ENCODE assay signal across 1 cellular context in genomic region chr18:23134780-23135678, GRCh38.
TF ChIP-seq lines count a peak whose summit lies in the region.

Gene CABLES1 (plus strand): TSS chr18:23135485. CDS start chr18:23135763, 278 bp downstream.

TF ChIP-seq in HEK293, 187 proteins besides CTCF, POLR2A, EP300 and RAD21 (continued from another document and continues in another):
- TF ChIP-seq PRDM6 (tag by site-specific recombination; IDR thresholded peaks at IDR 0.05): no peak
- TF ChIP-seq ZNF146 (tag by site-specific recombination; IDR thresholded peaks at IDR 0.05): 0 out of 2 replicates have a peak, but pooled peaks have one; percentile 13
- no peak for TF ChIP-seq ZNF132 (tag by site-specific recombination; IDR thresholded peaks at IDR 0.05; ENCODE audit: borderline replicate concordance)
- TF ChIP-seq ZNF692 (tag by site-specific recombination; IDR thresholded peaks at IDR 0.05): peak; percentile 64
- no peak for TF ChIP-seq ZNF274 (IDR thresholded peaks at IDR 0.05; ENCODE audit: low read length)
- no peak for TF ChIP-seq ZNF274 (tag by site-specific recombination; IDR thresholded peaks at IDR 0.05; ENCODE audit: borderline replicate concordance)
- peak; percentile 91 for TF ChIP-seq ZBTB8A (tag by site-specific recombination; IDR thresholded peaks at IDR 0.05)
- no peak for TF ChIP-seq RBAK (tag by site-specific recombination; IDR thresholded peaks at IDR 0.05)
- TF ChIP-seq KLF17 (tag by site-specific recombination; IDR thresholded peaks at IDR 0.05): peak; percentile 53
- no peak for TF ChIP-seq PRDM2 (tag by site-specific recombination; IDR thresholded peaks at IDR 0.05; ENCODE audit: borderline replicate concordance)
- TF ChIP-seq ZSCAN30 (tag by site-specific recombination; IDR thresholded peaks at IDR 0.05): peak; percentile 99
- no peak for TF ChIP-seq ELK4 (IDR thresholded peaks at IDR 0.05; ENCODE audit: borderline replicate concordance, low read depth, low read length)
- TF ChIP-seq ZNF768 (tag by site-specific recombination; IDR thresholded peaks at IDR 0.05): no peak
- TF ChIP-seq ZSCAN16 (tag by site-specific recombination; IDR thresholded peaks at IDR 0.05): 0 out of 2 replicates have a peak, but pooled peaks have one; percentile 14
- TF ChIP-seq PATZ1 (tag by site-specific recombination; IDR thresholded peaks at IDR 0.05): peak; percentile 79
- TF ChIP-seq ZNF239 (tag by site-specific recombination; IDR thresholded peaks at IDR 0.05): no peak
- peak; percentile 39 for TF ChIP-seq FEZF1 (tag by site-specific recombination; IDR thresholded peaks at IDR 0.05)
- no peak for TF ChIP-seq ZSCAN23 (tag by site-specific recombination; IDR thresholded peaks at IDR 0.05)
- TF ChIP-seq ZNF2 (tag by site-specific recombination; IDR thresholded peaks at IDR 0.05): peak; percentile 65; the same call in 1 of the 2 replicates
- peak; percentile 98 for TF ChIP-seq GLIS1 (tag by site-specific recombination; IDR thresholded peaks at IDR 0.05)
- TF ChIP-seq ZNF416 (tag by site-specific recombination; IDR thresholded peaks at IDR 0.05): no peak
- no peak for TF ChIP-seq HOXC10 (CRISPR knock-in tag; IDR thresholded peaks at IDR 0.05)
- TF ChIP-seq GFI1B (tag by site-specific recombination; IDR thresholded peaks at IDR 0.05): no peak
- TF ChIP-seq BCL11B (tag by site-specific recombination; IDR thresholded peaks at IDR 0.05; ENCODE audit: low read depth): peak; percentile 58; the same call in 1 of the 2 replicates
- no peak for TF ChIP-seq ZNF19 (tag by site-specific recombination; IDR thresholded peaks at IDR 0.05; ENCODE audit: low read depth)
- TF ChIP-seq SP3 (tag by site-specific recombination; IDR thresholded peaks at IDR 0.05): 0 out of 2 replicates have a peak, but pooled peaks have one; percentile 5
- 0 out of 2 replicates have a peak, but pooled peaks have one; percentile 18 for TF ChIP-seq ZNF639 (tag by site-specific recombination; IDR thresholded peaks at IDR 0.05)
- no peak for TF ChIP-seq ZNF26 (tag by site-specific recombination; IDR thresholded peaks at IDR 0.05)
- TF ChIP-seq TSHZ1 (tag by site-specific recombination; IDR thresholded peaks at IDR 0.05; ENCODE audit: borderline replicate concordance): peak; percentile 19; the same call in 1 of the 2 replicates
- no peak for TF ChIP-seq ZNF785 (tag by site-specific recombination; IDR thresholded peaks at IDR 0.05)
- TF ChIP-seq ZBTB48 (tag by site-specific recombination; IDR thresholded peaks at IDR 0.05): peak; percentile 68
- TF ChIP-seq ZNF366 (tag by site-specific recombination; conservative IDR thresholded peaks at IDR 0.05): peak; percentile 66
- 0 out of 2 replicates have a peak, but pooled peaks have one; percentile 31 for TF ChIP-seq ZNF24 (tag by site-specific recombination; IDR thresholded peaks at IDR 0.05)
- TF ChIP-seq ZNF658 (tag by site-specific recombination; IDR thresholded peaks at IDR 0.05): no peak
- TF ChIP-seq HOXD13 (CRISPR knock-in tag; IDR thresholded peaks at IDR 0.05; ENCODE audit: borderline replicate concordance): no peak
- TF ChIP-seq ZNF629 (tag by site-specific recombination; IDR thresholded peaks at IDR 0.05): peak; percentile 41
- no peak for TF ChIP-seq ZFP41 (tag by site-specific recombination; IDR thresholded peaks at IDR 0.05; ENCODE audit: borderline replicate concordance)
- TF ChIP-seq IKZF3 (tag by site-specific recombination; IDR thresholded peaks at IDR 0.05): peak; percentile 96
